Comparison of ENCODE assay signal across 1 cellular context in the genomic region with DNA sequence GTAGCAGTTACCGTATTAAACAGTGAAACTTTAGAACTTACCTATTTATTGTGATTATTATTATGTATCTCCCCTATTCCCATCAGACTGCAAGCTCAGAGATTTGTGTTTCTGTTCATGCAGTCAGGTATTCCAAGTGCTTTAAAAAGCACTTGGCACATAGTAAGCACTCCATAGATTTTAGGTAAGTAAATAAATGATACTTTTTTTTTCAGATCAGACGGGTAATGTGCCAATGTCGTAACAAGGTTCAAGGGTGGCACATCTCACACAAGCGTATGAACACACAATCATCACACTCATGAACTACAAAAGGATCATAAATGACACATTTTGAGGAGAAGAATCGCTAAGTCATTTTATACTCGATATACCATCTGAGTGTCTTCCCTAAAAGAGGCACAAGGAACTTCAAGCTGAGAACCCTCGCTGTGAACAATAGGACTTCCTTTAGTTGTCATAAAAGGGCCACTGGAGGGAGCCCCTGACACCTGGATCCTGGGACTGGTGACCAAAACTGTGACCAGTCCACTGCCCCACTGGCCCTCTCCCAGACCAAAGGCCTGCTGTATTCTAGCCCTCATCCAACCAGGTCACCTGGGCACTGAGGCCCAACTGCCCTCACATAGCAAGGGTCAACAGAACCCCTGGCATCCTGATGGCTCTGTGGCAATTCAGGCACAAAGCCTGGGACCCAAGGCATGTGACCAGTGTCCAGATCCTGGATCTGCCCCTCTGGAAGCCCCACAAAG.
TF ChIP-seq lines count a peak whose summit lies in the region.

No MANE protein-coding gene starts in this region.

TF ChIP-seq in IMR-90, 13 proteins besides CTCF, POLR2A, EP300 and RAD21:
- TF ChIP-seq SMC3 (IDR thresholded peaks at IDR 0.05; ENCODE audit: low read depth, low read length) = peak; percentile 35
- TF ChIP-seq, protein P1, sequence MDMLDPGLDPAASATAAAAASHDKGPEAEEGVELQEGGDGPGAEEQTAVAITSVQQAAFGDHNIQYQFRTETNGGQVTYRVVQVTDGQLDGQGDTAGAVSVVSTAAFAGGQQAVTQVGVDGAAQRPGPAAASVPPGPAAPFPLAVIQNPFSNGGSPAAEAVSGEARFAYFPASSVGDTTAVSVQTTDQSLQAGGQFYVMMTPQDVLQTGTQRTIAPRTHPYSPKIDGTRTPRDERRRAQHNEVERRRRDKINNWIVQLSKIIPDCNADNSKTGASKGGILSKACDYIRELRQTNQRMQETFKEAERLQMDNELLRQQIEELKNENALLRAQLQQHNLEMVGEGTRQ (IDR thresholded peaks at IDR 0.05; ENCODE audit: low read depth, low read length) = no peak
